ENCODE assay signal across 8 cellular contexts in genomic region chr14:76929927-76930326, GRCh38.
DNase-seq lines count a peak whose midpoint lies in the region; ATAC-seq and TF ChIP-seq lines count a peak whose summit lies in the region.

No MANE protein-coding gene starts in this region.

- H4K91ac ChIP-seq in trophoblast cell (ENCODE audit: low read depth, low read length) = no peak overlapping the region

- H3K27ac ChIP-seq in adrenal gland (peak overlapping the region in 4 of 5 donors; percentile 40 to 77 (median 73)), trophoblast cell (ENCODE audit: low read depth, low read length) (no peak overlapping the region), tibial artery (no peak overlapping the region)

- H2BK12ac ChIP-seq in trophoblast cell (ENCODE audit: low read length) = no peak overlapping the region

- ATAC-seq in HG02610 (IDR thresholded peaks at IDR 0.05; ENCODE audit: unreplicated experiment) (no peak), HG03521 (IDR thresholded peaks at IDR 0.05; ENCODE audit: unreplicated experiment) (no peak)

- H2AK5ac ChIP-seq in trophoblast cell (ENCODE audit: low read length) = no peak overlapping the region

- no peak overlapping the region for H3K4me3 ChIP-seq in H7 (ENCODE audit: insufficient read depth, low read depth, low read length)
- no peak overlapping the region for H3K4me3 ChIP-seq in adrenal gland
- H3K4me3 ChIP-seq in trophoblast cell (ENCODE audit: low read depth, low read length) = no peak overlapping the region
- no peak overlapping the region for H3K4me3 ChIP-seq in tibial artery

- peak overlapping the region; percentile 21 for H4K8ac ChIP-seq in trophoblast cell (ENCODE audit: low read depth, low read length)

- no peak overlapping the region for H3K23ac ChIP-seq in trophoblast cell (ENCODE audit: low read length)

- no peak overlapping the region for H3K14ac ChIP-seq in trophoblast cell (ENCODE audit: low read length)

- no peak overlapping the region for H3K4ac ChIP-seq in trophoblast cell (ENCODE audit: low read depth, low read length)

- no peak overlapping the region for H3K18ac ChIP-seq in trophoblast cell (ENCODE audit: low read length)

- no peaks in the 10 kb centered on the region for H3K79me1 ChIP-seq in trophoblast cell (ENCODE audit: low read length)

- intact Hi-C loops in adrenal gland (cut with DNase I) = no loop called here
- intact Hi-C loops in tibial artery (cut with DNase I; ENCODE audit: low total_unique reads) = no loop called here

- H2BK120ac ChIP-seq in trophoblast cell (ENCODE audit: insufficient read depth, low read length, poor library complexity) = no peak overlapping the region

- H3K4me2 ChIP-seq in trophoblast cell (ENCODE audit: low read length) = peak overlapping the region; percentile 20

- 19 to 27% (median 24%) methylated on average over 8 of the region's 8 CpGs for WGBS in adrenal gland, 4 donors
- no CpG with 5 or more reads among the region's 8 CpGs for WGBS in trophoblast cell (ENCODE audit: extremely low coverage, insufficient coverage, insufficient read length)

- H3K79me2 ChIP-seq in trophoblast cell (ENCODE audit: control insufficient read depth, insufficient read depth, low read length, poor library complexity) = no peaks in the 10 kb centered on the region

- TF ChIP-seq CTCF in adrenal gland (IDR thresholded peaks at IDR 0.05) (no peak), tibial artery (IDR thresholded peaks at IDR 0.05) (no peak)

- H2BK5ac ChIP-seq in trophoblast cell (ENCODE audit: low read depth, low read length, poor library complexity) = no peak overlapping the region

- peak overlapping the region; percentile 1 for H2AFZ ChIP-seq in trophoblast cell (ENCODE audit: insufficient read depth, low read length, poor library complexity)

- no peak overlapping the region for H4K12ac ChIP-seq in trophoblast cell (ENCODE audit: low read depth, low read length)

- no peaks in the 10 kb centered on the region for H3K27me3 ChIP-seq in H7 (ENCODE audit: control insufficient read depth, insufficient read depth, low read length)
- no peaks in the 10 kb centered on the region for H3K27me3 ChIP-seq in adrenal gland
- no peaks in the 10 kb centered on the region for H3K27me3 ChIP-seq in trophoblast cell (ENCODE audit: insufficient read depth, low read length)
- no peaks in the 10 kb centered on the region for H3K27me3 ChIP-seq in tibial artery

- peak in 1 of 2 donors; percentile 88 for TF ChIP-seq POLR2A in adrenal gland (IDR thresholded peaks at IDR 0.05)

- H3K9me3 ChIP-seq in adrenal gland (replicated peaks in 1 of 3) = no peaks in the 10 kb centered on the region
- no peaks in the 10 kb centered on the region for H3K9me3 ChIP-seq in trophoblast cell (ENCODE audit: insufficient read depth, low read depth, low read length)
- H3K9me3 ChIP-seq in tibial artery = no peaks in the 10 kb centered on the region

- peaks cover 34 to 36% of the 10 kb centered on the region in 2 donors for H3K4me1 ChIP-seq in adrenal gland (replicated peaks in 1 of 2)
- H3K4me1 ChIP-seq in trophoblast cell (ENCODE audit: control insufficient read depth in 1 of 2, insufficient read depth in 2 of 2, low read length in 2 of 2) = peaks cover under 1 to 4% of the 10 kb centered on the region in 2 experiments
- H3K4me1 ChIP-seq in tibial artery = peaks cover 6 to 33% (median 17%) of the 10 kb centered on the region in 4 donors

- peak; percentile 73 for DNase-seq in H7
- DNase-seq in SIG-M5 treated with dmso at 0.1 percent for 504 hours (lab: John Stamatoyannopoulos, UW; ENCODE audit: unreplicated experiment) = peak; percentile 75
- peak; percentile 79 to 94 (median 87) for DNase-seq in adrenal gland
- DNase-seq in trophoblast cell = peak in 1 of 2 donors; percentile 65
- DNase-seq in tibial artery = no peak
- DNase-seq in DMS 273 treated with DMSO at 0.1 percent for 48 hours (lab: John Stamatoyannopoulos, UW) = no peak

- no peak overlapping the region for H3K9ac ChIP-seq in trophoblast cell (ENCODE audit: low read length)

- H3K36me3 ChIP-seq in H7 (replicated peaks; ENCODE audit: control insufficient read depth, insufficient read depth, low read length) = no peaks in the 10 kb centered on the region
- no peaks in the 10 kb centered on the region for H3K36me3 ChIP-seq in adrenal gland (replicated peaks in 1 of 2)
- no peaks in the 10 kb centered on the region for H3K36me3 ChIP-seq in trophoblast cell (ENCODE audit: control insufficient read depth in 1 of 2, insufficient read depth in 2 of 2, low read length in 2 of 2)
- no peaks in the 10 kb centered on the region for H3K36me3 ChIP-seq in tibial artery

Comparison
In these comparisons a context has a peak if more than half of its experiments do, and no peak if none do; other contexts are left out.
1. DNase-seq: peak in H7 (single experiment), SIG-M5 treated with dmso at 0.1 percent for 504 hours (single experiment) and adrenal gland (7 of 7); none in tibial artery (0 of 2) and DMS 273 treated with DMSO at 0.1 percent for 48 hours (single experiment).
2. H3K27ac ChIP-seq: peak in adrenal gland (4 of 5); none in trophoblast cell (single experiment) and tibial artery (0 of 2).